In genomic region chr2:66771359-66771978, GRCh38 we compare ENCODE assay signal across 32 cellular contexts.
DNase-seq lines count a peak whose midpoint lies in the region; FAIRE-seq and TF ChIP-seq lines count a peak whose summit lies in the region.
"Had no signal": no experiment of that assay in that cellular context is flagged by ENCODE, and none has a peak within 500 bp of the region (broad histone marks: within the 10 kb centered on the region; RNA-seq: fewer than 3 reads in every experiment).

No MANE protein-coding gene starts in this region.

- no peak overlapping the region for H3K27ac ChIP-seq in dorsolateral prefrontal cortex
- H3K27ac ChIP-seq: 22Rv1, coronary artery, esophagus muscularis mucosa, left ventricle myocardium inferior, psoas muscle, thyroid gland, vagina had no signal

- TF ChIP-seq CTCF in astrocyte of the spinal cord (IDR thresholded peaks at IDR 0.05; ENCODE audit: low read depth, low read length) (no peak), mesothelial cell of epicardium (IDR thresholded peaks at IDR 0.05; ENCODE audit: unreplicated experiment) (no peak), dorsolateral prefrontal cortex (IDR thresholded peaks at IDR 0.05 in 54 of 56, conservative IDR thresholded peaks at IDR 0.05 in 2 of 56; ENCODE audit: low read depth in 1 of 56, partially characterized antibody in 56 of 56) (no peak)

- H3K36me3 Mint-ChIP-seq in mesothelial cell of epicardium, result no peaks in the 10 kb centered on the region
- H3K36me3 Mint-ChIP-seq: activated CD8-positive, alpha-beta memory T cell treated with anti-CD3 and anti-CD28 coated beads, Interleukin-2, amount 10 ng/mL, durations not matched to agents 7 days and 5 days; CD4-positive, alpha-beta memory T cell had no signal

- TF ChIP-seq POLR2A in GM12892 (IDR thresholded peaks at IDR 0.05; ENCODE audit: low read depth, low read length), result no peak

- in situ Hi-C loops in astrocyte of the spinal cord (cut with HindIII; ENCODE audit: low sequenced_read_pairs), result no loop called here

- FAIRE-seq in GM12892 (lab: Jason Lieb, UNC), result no peak

- H3K4me3 ChIP-seq in astrocyte of the spinal cord (ENCODE audit: low read depth, low read length) (no peak overlapping the region), dorsolateral prefrontal cortex (no peak overlapping the region)
- H3K4me3 ChIP-seq: coronary artery, esophagus muscularis mucosa, left ventricle myocardium inferior, psoas muscle, thyroid gland, vagina had no signal

- no peaks in the 10 kb centered on the region for H3K27me3 Mint-ChIP-seq in mesothelial cell of epicardium (ENCODE audit: low read depth)
- H3K27me3 Mint-ChIP-seq: activated CD8-positive, alpha-beta memory T cell treated with anti-CD3 and anti-CD28 coated beads, Interleukin-2, amount 10 ng/mL, durations not matched to agents 7 days and 5 days; CD4-positive, alpha-beta memory T cell; stimulated activated naive CD8-positive, alpha-beta T cell treated with anti-CD3 and anti-CD28 coated beads, Interleukin-15, amount 100 ng/mL, for 72 hours had no signal

- H3K9me3 Mint-ChIP-seq in mesothelial cell of epicardium, result peaks cover 7% of the 10 kb centered on the region
- H3K9me3 Mint-ChIP-seq: endodermal cell had no signal

- no peaks in the 10 kb centered on the region for H3K27me3 ChIP-seq in dorsolateral prefrontal cortex
- H3K27me3 ChIP-seq: esophagus muscularis mucosa, thyroid gland, vagina had no signal

- H3K4me3 Mint-ChIP-seq in mesothelial cell of epicardium, result no peak overlapping the region
- H3K4me3 Mint-ChIP-seq: activated CD8-positive, alpha-beta memory T cell treated with anti-CD3 and anti-CD28 coated beads, Interleukin-2, amount 10 ng/mL, durations not matched to agents 7 days and 5 days; endodermal cell; naive thymus-derived CD4-positive, alpha-beta T cell; stimulated activated naive CD8-positive, alpha-beta T cell treated with anti-CD3 and anti-CD28 coated beads, Interleukin-15, amount 100 ng/mL, for 72 hours had no signal

- intact Hi-C loops in dorsolateral prefrontal cortex (cut with DNase I), result no loop called here

- peaks cover 19% of the 10 kb centered on the region for H3K4me1 Mint-ChIP-seq in mesothelial cell of epicardium
- H3K4me1 Mint-ChIP-seq: activated CD8-positive, alpha-beta memory T cell treated with anti-CD3 and anti-CD28 coated beads, Interleukin-2, amount 10 ng/mL, durations not matched to agents 7 days and 5 days; CD4-positive, alpha-beta memory T cell; naive thymus-derived CD4-positive, alpha-beta T cell; stimulated activated naive CD8-positive, alpha-beta T cell treated with anti-CD3 and anti-CD28 coated beads, Interleukin-15, amount 100 ng/mL, for 72 hours had no signal

- DNase-seq in DMS 273 (lab: John Stamatoyannopoulos, UW; ENCODE audit: unreplicated experiment) (peak; percentile 8), DMS 273 treated with DMSO at 0.1 percent for 48 hours (lab: John Stamatoyannopoulos, UW) (no peak), LHCN-M2 (ENCODE audit: low read depth) (peak; percentile 3), astrocyte of the spinal cord (ENCODE audit: low read depth, low spot score) (peak; percentile 6), mesothelial cell of epicardium (ENCODE audit: low spot score in 2 of 2, unreplicated experiment in 2 of 2) (no peak), dorsolateral prefrontal cortex (no peak), GM12892 (ENCODE audit: insufficient read length) (no peak)
- DNase-seq in stimulated activated CD4-positive, alpha-beta T cell treated with anti-CD3 and anti-CD28 coated beads, Interleukin-15, amount 100 ng/mL, for 24 hours, result no peak
- DNase-seq: activated CD4-positive, alpha-beta T cell treated with anti-CD3 and anti-CD28 coated beads, Interleukin-2, amount 50 U/mL, for 1 hour; activated CD8-positive, alpha-beta memory T cell treated with anti-CD3 and anti-CD28 coated beads, Interleukin-2, amount 10 ng/mL, durations not matched to agents 7 days and 5 days; activated T-cell treated with anti-CD3 and anti-CD28 coated beads, Interleukin-2, amount 50 U/mL, for 48 hours; AML-193; CD4-positive, alpha-beta memory T cell; DMS79; endodermal cell; hippocampal formation; Karpas-422; left ventricle myocardium inferior; midbrain; MV-4-11; naive thymus-derived CD4-positive, alpha-beta T cell; NCI-H146; NCI-H748 treated with DMSO at 0.1 percent for 48 hours; nucleus accumbens; psoas muscle; stimulated activated CD8-positive, alpha-beta memory T cell treated with anti-CD3 and anti-CD28 coated beads, Interleukin-4, amount 100 ng/mL, for 48 hours; stimulated activated naive CD8-positive, alpha-beta T cell treated with anti-CD3 and anti-CD28 coated beads, Interleukin-15, amount 100 ng/mL, for 72 hours; thyroid gland had no signal

- peak overlapping the region; percentile 28 for H3K27ac Mint-ChIP-seq in mesothelial cell of epicardium
- H3K27ac Mint-ChIP-seq: activated CD8-positive, alpha-beta memory T cell treated with anti-CD3 and anti-CD28 coated beads, Interleukin-2, amount 10 ng/mL, durations not matched to agents 7 days and 5 days; CD4-positive, alpha-beta memory T cell; endodermal cell; naive thymus-derived CD4-positive, alpha-beta T cell; stimulated activated naive CD8-positive, alpha-beta T cell treated with anti-CD3 and anti-CD28 coated beads, Interleukin-15, amount 100 ng/mL, for 72 hours had no signal

Comparison
In these comparisons a context has a peak if more than half of its experiments do, and no peak if none do; other contexts are left out.
1. DNase-seq: peak in DMS 273 (single experiment), LHCN-M2 (single experiment) and astrocyte of the spinal cord (single experiment); none in DMS 273 treated with DMSO at 0.1 percent for 48 hours (single experiment), mesothelial cell of epicardium (0 of 2), dorsolateral prefrontal cortex (0 of 10), stimulated activated CD4-positive, alpha-beta T cell treated with anti-CD3 and anti-CD28 coated beads, Interleukin-15, amount 100 ng/mL, for 24 hours (single experiment) and GM12892 (single experiment).